ENCODE assay signal across 20 cellular contexts in genomic region chr10:7250236-7250635, GRCh38.
DNase-seq lines count a peak whose midpoint lies in the region; ATAC-seq and TF ChIP-seq lines count a peak whose summit lies in the region.
"Had no signal": no experiment of that assay in that cellular context is flagged by ENCODE, and none has a peak within 500 bp of the region (broad histone marks: within the 10 kb centered on the region; RNA-seq: fewer than 3 reads in every experiment).

No MANE protein-coding gene starts in this region.

- H3K27ac ChIP-seq in SK-N-SH (ENCODE audit: low read depth in 2 of 2, low read length in 1 of 2) (no peak overlapping the region), BLaER1 (peak overlapping the region; percentile 61), HEK293 (ENCODE audit: extremely low read depth, low read depth, low read length) (no peak overlapping the region)
- H3K27ac ChIP-seq: 22Rv1, C4-2B had no signal

- H3K9me3 ChIP-seq in SK-N-SH (no peaks in the 10 kb centered on the region), BLaER1 (peaks cover 35% of the 10 kb centered on the region), HEK293 (ENCODE audit: control insufficient read depth, insufficient read depth, low read depth, low read length) (no peaks in the 10 kb centered on the region), MG63 (no peaks in the 10 kb centered on the region)
- H3K9me3 ChIP-seq: BE2C had no signal

- no peak for TF ChIP-seq EP300 in SK-N-SH (IDR thresholded peaks at IDR 0.05; ENCODE audit: borderline replicate concordance in 1 of 2, low read depth in 1 of 2, low read length in 1 of 2)

- H3K4me3 ChIP-seq in SK-N-SH (ENCODE audit: low read depth in 2 of 2, low read length in 1 of 2) (no peak overlapping the region), BLaER1 (no peak overlapping the region), HEK293 (ENCODE audit: low read depth, low read length) (no peak overlapping the region), MG63 (no peak overlapping the region)
- H3K4me3 ChIP-seq: GM23338 had no signal

- TF ChIP-seq CTCF in SK-N-SH (IDR thresholded peaks at IDR 0.05): no peak
- no peak for TF ChIP-seq CTCF in HEK293 (tag by site-specific recombination; IDR thresholded peaks at IDR 0.05)

- H3F3A ChIP-seq in SK-N-SH (replicated peaks; ENCODE audit: insufficient read depth): no peaks in the 10 kb centered on the region

- H3K4me1 ChIP-seq in SK-N-SH (ENCODE audit: control insufficient read depth in 1 of 2, insufficient read depth in 2 of 2, low read depth in 1 of 2, low read length in 1 of 2): peaks cover 0 to 30% of the 10 kb centered on the region in 2 experiments; a peak in 2 of 4 replicates
- peaks cover 42% of the 10 kb centered on the region for H3K4me1 ChIP-seq in BLaER1
- no peaks in the 10 kb centered on the region for H3K4me1 ChIP-seq in HEK293 (ENCODE audit: control insufficient read depth, insufficient read depth, low read length)

- no peaks in the 10 kb centered on the region for H3K9me2 ChIP-seq in SK-N-SH

- TF ChIP-seq RAD21 in SK-N-SH (IDR thresholded peaks at IDR 0.05; ENCODE audit: low read length): no peak

- 69% methylated on average over 5 of the region's 5 CpGs for WGBS in SK-N-SH (ENCODE audit: low lambda C conversion rate)

- H3K79me2 ChIP-seq in SK-N-SH (ENCODE audit: insufficient read depth): no peaks in the 10 kb centered on the region

- H2AFZ ChIP-seq in SK-N-SH (ENCODE audit: low read depth): no peak overlapping the region
- H2AFZ ChIP-seq: GM23338 had no signal

- H3K9ac ChIP-seq in SK-N-SH (no peak overlapping the region), BLaER1 (no peak overlapping the region)

- H4K20me1 ChIP-seq in SK-N-SH (ENCODE audit: insufficient read depth) (no peaks in the 10 kb centered on the region), BLaER1 (no peaks in the 10 kb centered on the region)

- H3K36me3 ChIP-seq in SK-N-SH (replicated peaks in 1 of 2; ENCODE audit: control insufficient read depth in 1 of 2, insufficient read depth in 2 of 2, low read length in 1 of 2) (no peaks in the 10 kb centered on the region), BLaER1 (peaks cover 94% of the 10 kb centered on the region), HEK293 (ENCODE audit: control insufficient read depth in 2 of 2, insufficient read depth in 1 of 2, low read length in 2 of 2) (peaks cover 3 to 20% of the 10 kb centered on the region in 2 experiments; a peak in 2 of 3 replicates), MG63 (no peaks in the 10 kb centered on the region)

- DNase-seq in SK-N-SH: no peak
- no peak for DNase-seq in MG63
- no peak for DNase-seq in NCI-H2171 (lab: John Stamatoyannopoulos, UW)
- DNase-seq: AML-193; BE2C; CD4-positive, CD25-positive, alpha-beta regulatory T cell; CD8-positive, alpha-beta memory T cell; DMS 273 treated with DMSO at 0.1 percent for 48 hours; DMS79; EL; GDM1; H9; HFFc6 had no signal

- H3K27me3 ChIP-seq in SK-N-SH (ENCODE audit: insufficient read depth) (no peaks in the 10 kb centered on the region), BLaER1 (no peaks in the 10 kb centered on the region), MG63 (peaks cover 3% of the 10 kb centered on the region; the same call in 1 of the 2 replicates)
- H3K27me3 ChIP-seq: BE2C had no signal

- ATAC-seq in SK-N-SH treated with all-trans-retinoic acid at 6 μM for 48 hours: no peak
- ATAC-seq: GM23338, HCT116 had no signal

- CTCF ChIA-PET in SK-N-SH (lab: Yijun Ruan, JAX): no interaction called here
- CTCF ChIA-PET in HEK293 (lab: Yijun Ruan, JAX): no interaction called here

- H3K4me2 ChIP-seq in SK-N-SH (no peak overlapping the region), BLaER1 (peak overlapping the region; percentile 58; the same call in 1 of the 2 replicates)
- H3K4me2 ChIP-seq: GM23338 had no signal

- POLR2A ChIA-PET in SK-N-SH (lab: Yijun Ruan, JAX): no interaction called here
- POLR2A ChIA-PET in HEK293 (lab: Yijun Ruan, JAX): no interaction called here

TF ChIP-seq in SK-N-SH treated with all-trans-retinoic acid at 6 μM for 48 hours, 23 proteins besides CTCF, POLR2A, EP300 and RAD21:
- TF ChIP-seq ISL1 (CRISPR knock-in tag; IDR thresholded peaks at IDR 0.05) (no peak), ZNF8 (CRISPR knock-in tag; IDR thresholded peaks at IDR 0.05) (peak; percentile 67)

TF ChIP-seq in SK-N-SH, 30 proteins besides CTCF, POLR2A, EP300 and RAD21 (continues in another document):
- TF ChIP-seq MEF2A (IDR thresholded peaks at IDR 0.05; ENCODE audit: borderline replicate concordance, low read depth) (no peak), REST (IDR thresholded peaks at IDR 0.05; ENCODE audit: low read depth, low read length) (no peak), POLR2AphosphoS5 (IDR thresholded peaks at IDR 0.05; ENCODE audit: low read depth, low read length) (no peak), IRF3 (IDR thresholded peaks at IDR 0.05; ENCODE audit: low read depth, low read length) (no peak), RCOR1 (IDR thresholded peaks at IDR 0.05; ENCODE audit: low read length) (no peak)

TF ChIP-seq in HEK293, 187 proteins besides CTCF, POLR2A, EP300 and RAD21:
- no peak for TF ChIP-seq GLI4 (tag by site-specific recombination; IDR thresholded peaks at IDR 0.05)
- no peak for TF ChIP-seq ZNF777 (tag by site-specific recombination; IDR thresholded peaks at IDR 0.05; ENCODE audit: borderline replicate concordance)
- peak; percentile 78 for TF ChIP-seq ZNF146 (tag by site-specific recombination; IDR thresholded peaks at IDR 0.05)
- TF ChIP-seq ZNF513 (tag by site-specific recombination; IDR thresholded peaks at IDR 0.05): no peak
